Comparison of ENCODE assay signal across 9 cellular contexts in genomic region chr19:55256562-55257460, GRCh38. TPM values are rescaled to one million over a fixed set of nuclear protein-coding genes. Genes with fewer than 3 reads are reported as not detected.
DNase-seq lines count a peak whose midpoint lies in the region; ATAC-seq, FAIRE-seq and TF ChIP-seq lines count a peak whose summit lies in the region.
"Had no signal": no experiment of that assay in that cellular context is flagged by ENCODE, and none has a peak within 500 bp of the region (broad histone marks: within the 10 kb centered on the region; RNA-seq: fewer than 3 reads in every experiment).

No MANE protein-coding gene starts in this region.

- ATAC-seq in GM18867 (IDR thresholded peaks at IDR 0.05; ENCODE audit: unreplicated experiment), result no peak

- CTCF ChIA-PET in RWPE1 (lab: Yijun Ruan, JAX), result interaction anchor here (0.7 to 0.9 kb wide), 2 partner anchors 95 to 127 kb away, joined by 3 read pairs; partner anchors contain the start of gene TMEM238

- TF ChIP-seq POLR2A in erythroblast (IDR thresholded peaks at IDR 0.05; ENCODE audit: low read length) (no peak), prostate gland (IDR thresholded peaks at IDR 0.05) (no peak)

- peaks cover 7% of the 10 kb centered on the region for H3K4me1 ChIP-seq in prostate gland (replicated peaks)

- peak overlapping the region; percentile 86 for H3K4me3 ChIP-seq in GM06990 (replicated peaks; ENCODE audit: low read depth, low read length)
- peak overlapping the region; percentile 89 to 94 for H3K4me3 ChIP-seq in prostate gland

- H3K27ac ChIP-seq in RWPE1, result peak overlapping the region; percentile 99
- no peak overlapping the region for H3K27ac ChIP-seq in prostate gland

- intact Hi-C loops in prostate gland (cut with DNase I), result no loop called here

- DNase-seq in GM06990 (ENCODE audit: extremely low read depth, insufficient read length) (no peak), RWPE1 (ENCODE audit: low spot score) (no peak), erythroblast (lab: John Stamatoyannopoulos, UW) (peak; percentile 44 to 57), prostate gland (ENCODE audit: low spot score) (no peak), amniotic stem cell (lab: John Stamatoyannopoulos, UW) (no peak), NCI-H1417 treated with DMSO at 0.1 percent for 48 hours (lab: John Stamatoyannopoulos, UW) (no peak), GM19239 (ENCODE audit: insufficient read length, low spot score) (no peak)

- POLR2A ChIA-PET in RWPE1 (lab: Yijun Ruan, JAX; ENCODE audit: low non-redundant PET), result interaction anchor here (0.6 kb wide), 1 partner anchor 13 kb away, joined by 3 read pairs; no protein-coding TSS in a partner anchor

- TF ChIP-seq CTCF in GM06990 (IDR thresholded peaks at IDR 0.05; ENCODE audit: insufficient read depth, low read length, poor library complexity, severe bottlenecking) (no peak), RWPE1 (conservative IDR thresholded peaks at IDR 0.05; ENCODE audit: low read depth) (no peak), prostate gland (IDR thresholded peaks at IDR 0.05) (no peak)

- no peaks in the 10 kb centered on the region for H3K9me3 ChIP-seq in prostate gland

- H3K27me3 ChIP-seq in GM06990 (replicated peaks; ENCODE audit: control insufficient read depth, insufficient read depth, low read length) (no peaks in the 10 kb centered on the region), prostate gland (replicated peaks; ENCODE audit: insufficient read depth) (no peaks in the 10 kb centered on the region)

- H3K36me3 ChIP-seq in GM06990 (ENCODE audit: control insufficient read depth, insufficient read depth, low read length) (no peaks in the 10 kb centered on the region), prostate gland (no peaks in the 10 kb centered on the region)

- 49% methylated on average over 22 of the region's 22 CpGs for WGBS in prostate gland

- no peak for FAIRE-seq in GM19239 (lab: Jason Lieb, UNC)
- FAIRE-seq: islet of Langerhans had no signal

RNA-seq across cellular contexts. Expression of gene PPP6R1, which starts 2.0 kb away (rescaled TPM):
- total RNA-seq in prostate gland, result 100 to 1,000 TPM in 1 of 2 donors, 10 to 100 TPM in 1; 49.5 to 112 TPM

RNA-seq across cellular contexts. Expression of gene HSPBP1, which starts 23.1 kb away (rescaled TPM):
- 10 to 100 TPM; 33.6 to 36.0 TPM for total RNA-seq in prostate gland

RNA-seq across cellular contexts. Expression of gene BRSK1, which starts 27.0 kb away (rescaled TPM):
- 10 to 100 TPM in 1 of 2 donors, 1 to 10 TPM in 1; 1.4 to 10.9 TPM for total RNA-seq in prostate gland

RNA-seq across cellular contexts. Expression of gene TMEM86B, which starts 28.2 kb away (rescaled TPM):
- total RNA-seq in prostate gland, result 10 to 100 TPM in 1 of 2 donors, 1 to 10 TPM in 1; 1.5 to 10.8 TPM

RNA-seq across cellular contexts. Expression of gene PTPRH, which starts 47.5 kb away (rescaled TPM):
- 1 to 10 TPM in 1 of 2 donors, not detected in 1; 4.0 TPM for total RNA-seq in prostate gland

Comparison
In these comparisons a context has a peak if more than half of its experiments do, and no peak if none do; other contexts are left out.
1. DNase-seq: peak in erythroblast (2 of 2); none in GM06990 (single experiment), RWPE1 (single experiment), prostate gland (single experiment), amniotic stem cell (single experiment), NCI-H1417 treated with DMSO at 0.1 percent for 48 hours (single experiment) and GM19239 (single experiment).